ENCODE assay signal across 31 cellular contexts in the genomic region with DNA sequence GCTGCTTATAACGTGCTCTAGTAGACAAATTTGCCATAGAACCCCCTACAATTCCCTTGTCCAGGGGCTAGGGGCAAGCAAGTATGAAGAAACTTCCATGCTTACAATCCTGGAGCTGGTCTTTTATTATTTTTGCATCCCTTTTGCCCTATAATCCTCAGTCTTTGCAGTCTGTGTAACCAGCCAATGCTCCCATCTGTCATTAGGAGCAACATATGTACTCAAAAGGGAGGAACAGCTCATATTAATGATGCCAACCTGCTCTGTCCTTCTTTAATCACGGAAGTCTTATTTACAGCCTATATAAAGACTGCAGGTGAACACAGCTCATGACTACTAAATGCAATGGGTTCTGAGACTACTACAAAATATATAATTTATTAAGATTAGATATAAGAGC.
"Had no signal": no experiment of that assay in that cellular context is flagged by ENCODE, and none has a peak within 500 bp of the region (broad histone marks: within the 10 kb centered on the region; RNA-seq: fewer than 3 reads in every experiment).

No MANE protein-coding gene starts in this region.

- H3K27ac ChIP-seq: adrenal gland, breast epithelium, cardiac muscle cell, colonic mucosa had no signal

- ATAC-seq: activated CD4-positive, alpha-beta T cell treated with anti-CD3 and anti-CD28 coated beads for 36 hours; activated CD8-positive, alpha-beta memory T cell treated with anti-CD3 and anti-CD28 coated beads, Interleukin-2, amount 10 ng/mL, durations not matched to agents 7 days and 5 days; activated CD8-positive, alpha-beta T cell treated with anti-CD3 and anti-CD28 coated beads, Interleukin-2, amount 10 ng/mL, durations not matched to agents 7 days and 5 days; activated naive CD8-positive, alpha-beta T cell treated with anti-CD3 and anti-CD28 coated beads, Interleukin-2, amount 50 U/mL, for 24 hours; esophagus mucosa; T-helper 17 cell had no signal

- DNase-seq: activated CD4-positive, alpha-beta memory T cell treated with anti-CD3 and anti-CD28 coated beads for 36 hours; activated CD4-positive, alpha-beta T cell treated with anti-CD3 and anti-CD28 coated beads for 36 hours; activated CD4-positive, alpha-beta T cell treated with anti-CD3 and anti-CD28 coated beads, Interleukin-2, amount 10 ng/mL, durations not matched to agents 24 days and 14 days; activated CD4-positive, CD25-positive, alpha-beta regulatory T cell; activated CD4-positive, CD25-positive, alpha-beta regulatory T cell treated with anti-CD3 and anti-CD28 coated beads, Interleukin-2, amount 50 U/mL, for 72 hours; activated CD8-positive, alpha-beta memory T cell treated with anti-CD3 and anti-CD28 coated beads, Interleukin-2, amount 10 ng/mL, durations not matched to agents 7 days and 5 days; activated CD8-positive, alpha-beta memory T cell treated with anti-CD3 and anti-CD28 coated beads, Interleukin-2, amount 50 U/mL, for 4 hours; activated CD8-positive, alpha-beta T cell treated with anti-CD3 and anti-CD28 coated beads, Interleukin-2, amount 10 ng/mL, durations not matched to agents 7 days and 5 days; activated effector memory CD4-positive, alpha-beta T cell treated with anti-CD3 and anti-CD28 coated beads, Interleukin-2, amount 50 U/mL, for 16 hours; activated naive CD4-positive, alpha-beta T cell treated with anti-CD3 and anti-CD28 coated beads for 36 hours; activated naive CD8-positive, alpha-beta T cell treated with anti-CD3 and anti-CD28 coated beads for 36 hours; activated naive CD8-positive, alpha-beta T cell treated with anti-CD3 and anti-CD28 coated beads, Interleukin-2, amount 50 U/mL, for 24 hours; activated T-cell treated with anti-CD3 and anti-CD28 coated beads, Interleukin-2, amount 50 U/mL, for 1 hour; activated T-cell treated with anti-CD3 and anti-CD28 coated beads, Interleukin-2, amount 50 U/mL, for 48 hours; adrenal gland; amygdala; aorta; central memory CD4-positive, alpha-beta T cell; colonic mucosa; effector memory CD4-positive, alpha-beta T cell; endodermal cell; foreskin fibroblast; head of caudate nucleus; T-helper 1 cell; T-helper 17 cell; T1000 had no signal

- FAIRE-seq: frontal cortex had no signal

- H3K4me3 ChIP-seq: adrenal gland, breast epithelium, cardiac muscle cell, colonic mucosa, dorsolateral prefrontal cortex had no signal
